8 cellular contexts compared by ENCODE assay signal in genomic region chr12:79344855-79345840, GRCh38.
DNase-seq lines count a peak whose midpoint lies in the region; ATAC-seq and TF ChIP-seq lines count a peak whose summit lies in the region.

No MANE protein-coding gene starts in this region.

- ATAC-seq in GM18502 (IDR thresholded peaks at IDR 0.05; ENCODE audit: poor library complexity, unreplicated experiment) (peak; percentile 85), HG02763 (IDR thresholded peaks at IDR 0.05; ENCODE audit: unreplicated experiment) (peak; percentile 75)

- H3K27me3 ChIP-seq in WERI-Rb-1 (ENCODE audit: insufficient read depth, low read depth, severe bottlenecking) = no peaks in the 10 kb centered on the region

- DNase-seq in AG08395 (ENCODE audit: low spot score) = peak; percentile 48
- peak; percentile 80 for DNase-seq in NCI-H1694 treated with DMSO at 0.1 percent for 48 hours (lab: John Stamatoyannopoulos, UW)
- peak; percentile 58 for DNase-seq in WERI-Rb-1
- DNase-seq in islet precursor cell = peak; percentile 81
- DNase-seq in stimulated activated CD4-positive, alpha-beta T cell treated with anti-CD3 and anti-CD28 coated beads, Interleukin-12 subunit alpha, Interleukin-12 subunit beta, amount 100 ng/mL, for 4 hours = no peak
- DNase-seq in coronary artery (ENCODE audit: low spot score) = no peak

- H3K27ac ChIP-seq in WERI-Rb-1 = no peak overlapping the region
- H3K27ac ChIP-seq in coronary artery = no peak overlapping the region

- H3K4me3 ChIP-seq in WERI-Rb-1 (ENCODE audit: low read depth, low read length) = no peak overlapping the region
- no peak overlapping the region for H3K4me3 ChIP-seq in coronary artery

- peak; percentile 84 for TF ChIP-seq CTCF in WERI-Rb-1 (IDR thresholded peaks at IDR 0.05; ENCODE audit: low read depth, low read length)
- TF ChIP-seq CTCF in coronary artery (IDR thresholded peaks at IDR 0.05) = no peak

- no peaks in the 10 kb centered on the region for H3K9me3 ChIP-seq in WERI-Rb-1 (ENCODE audit: severe bottlenecking)

- H3K36me3 ChIP-seq in WERI-Rb-1 = no peaks in the 10 kb centered on the region

Comparison
In these comparisons a context has a peak if more than half of its experiments do, and no peak if none do; other contexts are left out.
1. DNase-seq: peak in AG08395 (single experiment), NCI-H1694 treated with DMSO at 0.1 percent for 48 hours (single experiment), WERI-Rb-1 (single experiment) and islet precursor cell (single experiment); none in stimulated activated CD4-positive, alpha-beta T cell treated with anti-CD3 and anti-CD28 coated beads, Interleukin-12 subunit alpha, Interleukin-12 subunit beta, amount 100 ng/mL, for 4 hours (single experiment) and coronary artery (single experiment).